ENCODE assay signal across 15 cellular contexts in the genomic region with DNA sequence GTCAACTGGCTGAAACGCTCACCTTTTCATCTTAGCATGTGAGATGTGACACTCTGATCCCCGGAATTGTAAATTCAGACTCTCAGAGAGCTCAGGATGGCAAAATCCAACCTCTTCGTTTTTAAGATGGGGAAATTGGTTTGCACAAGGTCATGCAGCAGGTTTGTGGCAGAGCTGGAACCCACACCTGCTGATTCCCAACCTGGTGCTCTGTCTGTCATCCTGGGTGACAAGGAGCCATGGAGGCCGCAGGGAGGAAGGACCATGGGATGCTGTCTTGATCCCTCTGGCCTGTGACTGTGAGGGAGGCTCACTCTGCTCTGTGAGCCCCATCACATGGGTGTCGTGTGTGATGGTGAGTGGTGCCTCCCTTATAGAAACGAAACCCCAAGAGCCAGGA.
DNase-seq lines count a peak whose midpoint lies in the region; ATAC-seq and TF ChIP-seq lines count a peak whose summit lies in the region.
"Had no signal": no experiment of that assay in that cellular context is flagged by ENCODE, and none has a peak within 500 bp of the region (broad histone marks: within the 10 kb centered on the region; RNA-seq: fewer than 3 reads in every experiment).

No MANE protein-coding gene starts in this region.

- H4K8ac ChIP-seq in mesenchymal stem cell (ENCODE audit: low read length) = no peak overlapping the region

- H3K4ac ChIP-seq in mesenchymal stem cell (ENCODE audit: low read depth in 1 of 2, low read length in 2 of 2) = no peak overlapping the region

- no peak overlapping the region for H2AK5ac ChIP-seq in mesenchymal stem cell (ENCODE audit: low read length, severe bottlenecking)

- no peak overlapping the region for H2BK120ac ChIP-seq in mesenchymal stem cell (ENCODE audit: low read depth, low read length)

- CTCF ChIA-PET in CD4-positive, alpha-beta memory T cell (lab: Charles Lee; ENCODE audit: partially characterized antibody) = interaction anchor here (0.6 to 6.1 kb wide), 2 partner anchors 282 to 398 kb away, joined by 3 to 95 read pairs; no protein-coding TSS in a partner anchor

- peak overlapping the region; percentile 28 for H4K91ac ChIP-seq in mesenchymal stem cell (ENCODE audit: low read length)

- H3K36me3 Mint-ChIP-seq in CD4-positive, alpha-beta memory T cell = no peaks in the 10 kb centered on the region
- H3K36me3 Mint-ChIP-seq in T-helper 17 cell (ENCODE audit: low read depth) = no peaks in the 10 kb centered on the region
- H3K36me3 Mint-ChIP-seq: CD8-positive, alpha-beta T cell had no signal

- DNase-seq in CD4-positive, alpha-beta memory T cell = no peak
- DNase-seq in T-helper 17 cell (no peak), coronary artery (ENCODE audit: low spot score) (peak; percentile 36), mesenchymal stem cell (no peak), NCI-H2029 treated with DMSO at 0.1 percent for 48 hours (lab: John Stamatoyannopoulos, UW) (no peak), sigmoid colon (no peak)
- DNase-seq: C1 segment of cervical spinal cord; CD8-positive, alpha-beta T cell; DMS153; DND-41; GM23248; H7; HCEC 1CT had no signal

- TF ChIP-seq CTCF in coronary artery (IDR thresholded peaks at IDR 0.05) (no peak), sigmoid colon (IDR thresholded peaks at IDR 0.05) (no peak)

- peak overlapping the region; percentile 60 to 97 (median 93) for H3K27ac Mint-ChIP-seq in CD4-positive, alpha-beta memory T cell
- H3K27ac Mint-ChIP-seq in T-helper 17 cell = peak overlapping the region; percentile 94
- H3K27ac Mint-ChIP-seq: CD8-positive, alpha-beta T cell had no signal

- peaks cover 35% of the 10 kb centered on the region for H3K4me1 ChIP-seq in CD4-positive, alpha-beta memory T cell (ENCODE audit: insufficient read depth, low read length)
- H3K4me1 ChIP-seq in mesenchymal stem cell (ENCODE audit: control insufficient read depth, insufficient read depth, low read depth, low read length) (peaks cover 8% of the 10 kb centered on the region), sigmoid colon (peaks cover 0 to 5% (median 2%) of the 10 kb centered on the region in 4 donors)
- H3K4me1 ChIP-seq: Caco-2 had no signal

- no peak overlapping the region for H3K23ac ChIP-seq in mesenchymal stem cell (ENCODE audit: low read length in 2 of 2)

- no peak overlapping the region for H2BK15ac ChIP-seq in mesenchymal stem cell (ENCODE audit: low read depth, poor library complexity, severe bottlenecking)

- ATAC-seq in T-helper 17 cell (no peak), GM18858 (IDR thresholded peaks at IDR 0.05; ENCODE audit: unreplicated experiment) (no peak)
- ATAC-seq: CD8-positive, alpha-beta T cell had no signal

- no peak overlapping the region for H3K27ac ChIP-seq in CD4-positive, alpha-beta memory T cell (ENCODE audit: low read depth, low read length)
- H3K27ac ChIP-seq in coronary artery (no peak overlapping the region), mesenchymal stem cell (ENCODE audit: low read length, poor library complexity, severe bottlenecking) (no peak overlapping the region), sigmoid colon (no peak overlapping the region)
- H3K27ac ChIP-seq: GM23248 had no signal

- H3K9me3 Mint-ChIP-seq in CD4-positive, alpha-beta memory T cell = no peaks in the 10 kb centered on the region
- H3K9me3 Mint-ChIP-seq: CD8-positive, alpha-beta T cell had no signal

- POLR2A ChIA-PET in CD4-positive, alpha-beta memory T cell (lab: Charles Lee; ENCODE audit: partially characterized antibody) = no interaction called here

- H3K9ac ChIP-seq in mesenchymal stem cell (ENCODE audit: low read length) = no peak overlapping the region
- H3K9ac ChIP-seq: GM23248 had no signal

- H2BK5ac ChIP-seq in mesenchymal stem cell (ENCODE audit: low read depth, low read length, poor library complexity, severe bottlenecking) = no peak overlapping the region

- TF ChIP-seq POLR2A in sigmoid colon (IDR thresholded peaks at IDR 0.05) = no peak

- no peak for TF ChIP-seq EP300 in sigmoid colon (IDR thresholded peaks at IDR 0.05)

- no peaks in the 10 kb centered on the region for H3K9me3 ChIP-seq in CD4-positive, alpha-beta memory T cell (ENCODE audit: control insufficient read depth in 1 of 2, low read length in 2 of 2)
- H3K9me3 ChIP-seq in T-helper 17 cell (ENCODE audit: control insufficient read depth, low read length, poor library complexity, severe bottlenecking) (no peaks in the 10 kb centered on the region), mesenchymal stem cell (ENCODE audit: control insufficient read depth, low read length) (no peaks in the 10 kb centered on the region), sigmoid colon (no peaks in the 10 kb centered on the region)
- H3K9me3 ChIP-seq: Caco-2 had no signal

- peaks cover 4 to 8% of the 10 kb centered on the region in 2 donors for H3K27me3 Mint-ChIP-seq in CD4-positive, alpha-beta memory T cell
- H3K27me3 Mint-ChIP-seq in T-helper 17 cell = peaks cover 11% of the 10 kb centered on the region

- H3K4me3 ChIP-seq in CD4-positive, alpha-beta memory T cell (ENCODE audit: low read length in 2 of 2) = no peak overlapping the region
- H3K4me3 ChIP-seq in coronary artery (no peak overlapping the region), mesenchymal stem cell (ENCODE audit: insufficient read depth in 1 of 2, low read depth in 1 of 2, low read length in 2 of 2) (no peak overlapping the region), sigmoid colon (no peak overlapping the region)
- H3K4me3 ChIP-seq: GM23248 had no signal

- intact Hi-C loops in CD4-positive, alpha-beta memory T cell (cut with micrococcal nuclease) = no loop called here
- intact Hi-C loops in sigmoid colon (cut with DNase I) = loop anchor here (5.0 kb wide), 2 partner anchors 284 to 399 kb away; no protein-coding TSS in a partner anchor

- H3K4me2 ChIP-seq in mesenchymal stem cell (ENCODE audit: low read length, poor library complexity, severe bottlenecking) = no peak overlapping the region

- no peaks in the 10 kb centered on the region for H3K27me3 ChIP-seq in CD4-positive, alpha-beta memory T cell (ENCODE audit: insufficient read depth, low read length)
- peaks cover 19 to 83% of the 10 kb centered on the region in 2 experiments for H3K27me3 ChIP-seq in mesenchymal stem cell (ENCODE audit: control insufficient read depth in 1 of 2, insufficient read depth in 1 of 2, low read length in 2 of 2)
- peaks cover 0 to 24% (median 8%) of the 10 kb centered on the region in 3 donors for H3K27me3 ChIP-seq in sigmoid colon

- peaks cover 22 to 59% (median 26%) of the 10 kb centered on the region in 4 donors for H3K4me1 Mint-ChIP-seq in CD4-positive, alpha-beta memory T cell
- peaks cover 21% of the 10 kb centered on the region for H3K4me1 Mint-ChIP-seq in T-helper 17 cell

- no peak overlapping the region for H2BK12ac ChIP-seq in mesenchymal stem cell (ENCODE audit: low read length in 2 of 2)

- no peaks in the 10 kb centered on the region for H3K79me1 ChIP-seq in mesenchymal stem cell (replicated peaks; ENCODE audit: low read length, poor library complexity, severe bottlenecking)

- 89% methylated on average over 6 of the region's 6 CpGs for WGBS in mesenchymal stem cell
- 83 to 88% methylated on average over 6 of the region's 6 CpGs for WGBS in sigmoid colon, 2 donors

- no peaks in the 10 kb centered on the region for H3K36me3 ChIP-seq in CD4-positive, alpha-beta memory T cell (ENCODE audit: insufficient read depth, low read length)
- H3K36me3 ChIP-seq in mesenchymal stem cell (ENCODE audit: control insufficient read depth in 1 of 2, insufficient read depth in 2 of 2, low read depth in 1 of 2, low read length in 2 of 2) = no peaks in the 10 kb centered on the region
- H3K36me3 ChIP-seq in sigmoid colon = no peaks in the 10 kb centered on the region

- no peak overlapping the region for H3K18ac ChIP-seq in mesenchymal stem cell (ENCODE audit: low read depth in 1 of 2, low read length in 2 of 2)

- H2AFZ ChIP-seq in mesenchymal stem cell (ENCODE audit: low read depth, low read length) = no peak overlapping the region
- H2AFZ ChIP-seq: GM23248 had no signal

- H3K14ac ChIP-seq in mesenchymal stem cell (ENCODE audit: low read length in 2 of 2) = no peak overlapping the region

- peak overlapping the region in 1 of 8 donors; percentile 39 for H3K4me3 Mint-ChIP-seq in CD4-positive, alpha-beta memory T cell
- H3K4me3 Mint-ChIP-seq in T-helper 17 cell = no peak overlapping the region
- H3K4me3 Mint-ChIP-seq: CD8-positive, alpha-beta T cell had no signal
